Comparison of ENCODE assay signal across 8 cellular contexts in the genomic region with DNA sequence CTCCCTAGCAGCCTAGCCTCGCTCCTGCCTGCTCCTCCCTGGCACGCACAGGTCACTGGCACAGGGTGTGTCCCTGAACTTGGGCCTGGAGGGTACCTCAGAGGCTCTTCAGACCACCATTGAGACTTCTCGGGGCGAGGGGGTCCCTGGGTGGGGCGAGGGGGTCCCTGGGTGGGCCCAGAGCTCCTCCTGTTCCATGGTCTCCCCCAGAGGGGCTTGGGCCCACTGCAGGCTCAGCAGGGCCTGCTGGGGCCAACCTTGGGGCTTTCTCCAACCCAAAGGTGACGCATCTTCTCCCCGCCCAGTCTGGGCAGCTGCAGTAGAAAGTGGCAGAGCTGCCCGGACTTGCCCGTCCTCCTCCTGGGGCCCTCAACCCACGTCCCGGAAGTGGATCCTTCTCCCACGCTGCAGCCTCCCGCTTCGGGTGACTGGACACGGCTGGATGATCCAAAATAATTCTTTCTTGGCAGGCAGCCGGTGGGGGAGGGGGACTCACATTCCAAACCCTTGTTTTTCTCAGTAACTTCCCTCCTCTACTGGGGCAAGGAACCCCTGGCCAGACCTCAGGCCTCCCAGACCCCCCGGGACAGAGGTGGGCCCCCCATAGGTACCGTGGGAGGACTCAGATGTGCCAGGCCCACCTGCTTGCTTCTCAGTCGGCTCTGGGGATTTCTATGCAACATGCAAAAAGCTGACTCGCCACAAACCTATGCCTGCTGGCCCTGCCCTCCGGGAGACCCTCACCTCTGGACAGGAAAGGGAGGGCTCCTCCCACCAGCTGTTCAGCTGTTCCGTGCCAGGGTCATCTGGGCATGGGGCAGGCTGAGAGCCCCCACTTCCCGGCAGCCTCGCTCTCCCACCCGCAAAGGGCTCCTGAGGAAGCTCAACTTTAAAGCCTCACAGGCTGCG. TPM values are rescaled to one million over a fixed set of nuclear protein-coding genes. Genes with fewer than 3 reads are reported as not detected.
DNase-seq lines count a peak whose midpoint lies in the region; ATAC-seq, FAIRE-seq and TF ChIP-seq lines count a peak whose summit lies in the region.

No MANE protein-coding gene starts in this region.

- TF ChIP-seq CTCF in choroid plexus epithelial cell (conservative IDR thresholded peaks at IDR 0.05; ENCODE audit: low read depth, low read length) = no peak

- peaks cover 17% of the 10 kb centered on the region for H3K4me1 Mint-ChIP-seq in stimulated activated effector memory CD8-positive, alpha-beta T cell treated with anti-CD3 and anti-CD28 coated beads, Interleukin-12 subunit alpha, Interleukin-12 subunit beta, amount 100 ng/mL, for 72 hours

- H3K4me3 Mint-ChIP-seq in stimulated activated effector memory CD8-positive, alpha-beta T cell treated with anti-CD3 and anti-CD28 coated beads, Interleukin-12 subunit alpha, Interleukin-12 subunit beta, amount 100 ng/mL, for 72 hours = peak overlapping the region; percentile 72

- H3K9me3 Mint-ChIP-seq in stimulated activated effector memory CD8-positive, alpha-beta T cell treated with anti-CD3 and anti-CD28 coated beads, Interleukin-12 subunit alpha, Interleukin-12 subunit beta, amount 100 ng/mL, for 72 hours = no peaks in the 10 kb centered on the region

- H3K27ac Mint-ChIP-seq in stimulated activated effector memory CD8-positive, alpha-beta T cell treated with anti-CD3 and anti-CD28 coated beads, Interleukin-12 subunit alpha, Interleukin-12 subunit beta, amount 100 ng/mL, for 72 hours = no peak overlapping the region

- H3K36me3 Mint-ChIP-seq in stimulated activated effector memory CD8-positive, alpha-beta T cell treated with anti-CD3 and anti-CD28 coated beads, Interleukin-12 subunit alpha, Interleukin-12 subunit beta, amount 100 ng/mL, for 72 hours = no peaks in the 10 kb centered on the region

- peak overlapping the region; percentile 81 for H3K4me3 ChIP-seq in choroid plexus epithelial cell (ENCODE audit: low read depth, low read length)

- H3K4me1 ChIP-seq in ES-I3 (ENCODE audit: insufficient read depth, low read length) = peaks cover 23% of the 10 kb centered on the region; the same call in 1 of the 2 replicates

- H3K9ac ChIP-seq in ES-I3 (ENCODE audit: low read depth, low read length) = peak overlapping the region; percentile 81

- H3K9me3 ChIP-seq in ES-I3 (ENCODE audit: control insufficient read depth, insufficient read depth, low read length) = no peaks in the 10 kb centered on the region

- DNase-seq in HT-29 (ENCODE audit: low spot score) (peak; percentile 82), RCC 7860 (ENCODE audit: low spot score) (peak; percentile 95), choroid plexus epithelial cell (ENCODE audit: low read depth) (peak; percentile 80), kidney tubule cell (ENCODE audit: low spot score) (peak; percentile 99), Kasumi-1 (lab: John Stamatoyannopoulos, UW) (no peak)
- DNase-seq in stimulated activated effector memory CD8-positive, alpha-beta T cell treated with anti-CD3 and anti-CD28 coated beads, Interleukin-12 subunit alpha, Interleukin-12 subunit beta, amount 100 ng/mL, for 72 hours (ENCODE audit: low spot score in 2 of 2) = no peak

- peak; percentile 94 for FAIRE-seq in RCC 7860 (lab: Jason Lieb, UNC)

- H3K36me3 ChIP-seq in ES-I3 (ENCODE audit: insufficient read depth, low read length) = no peaks in the 10 kb centered on the region; the same call in 1 of the 2 replicates

- peak; percentile 41 for ATAC-seq in stimulated activated effector memory CD8-positive, alpha-beta T cell treated with anti-CD3 and anti-CD28 coated beads, Interleukin-12 subunit alpha, Interleukin-12 subunit beta, amount 100 ng/mL, for 72 hours
- ATAC-seq in GM19397 (IDR thresholded peaks at IDR 0.05; ENCODE audit: unreplicated experiment) = no peak

RNA-seq across cellular contexts. Expression of a gene that starts 1.5 kb away (rescaled TPM):
- total RNA-seq in HT-29 (2014; rRNA removed; shearing (Covaris generic)) = 247 and 252 TPM in 2 replicates

RNA-seq across cellular contexts. Expression of a gene that starts 20.9 kb away (rescaled TPM):
- 4.5 and 5.2 TPM in 2 replicates for total RNA-seq in HT-29 (2014; rRNA removed; shearing (Covaris generic))

RNA-seq across cellular contexts. Expression of a gene that starts 35.7 kb away (rescaled TPM):
- total RNA-seq in HT-29 (2014; rRNA removed; shearing (Covaris generic)) = 1.6 and 2.2 TPM in 2 replicates

RNA-seq across cellular contexts. Expression of a gene that starts 37.2 kb away (rescaled TPM):
- total RNA-seq in HT-29 (2014; rRNA removed; shearing (Covaris generic)) = 54.1 and 56.7 TPM in 2 replicates

RNA-seq across cellular contexts. Expression of a gene that starts 44.4 kb away (rescaled TPM):
- 6.6 and 6.7 TPM in 2 replicates for total RNA-seq in HT-29 (2014; rRNA removed; shearing (Covaris generic))

Comparison
In these comparisons a context has a peak if more than half of its experiments do, and no peak if none do; other contexts are left out.
1. DNase-seq: peak in HT-29 (single experiment), RCC 7860 (single experiment), choroid plexus epithelial cell (single experiment) and kidney tubule cell (single experiment); none in stimulated activated effector memory CD8-positive, alpha-beta T cell treated with anti-CD3 and anti-CD28 coated beads, Interleukin-12 subunit alpha, Interleukin-12 subunit beta, amount 100 ng/mL, for 72 hours (0 of 2) and Kasumi-1 (0 of 2).